ENCODE assay signal across 1 cellular context in genomic region chr3:36924748-36925521, GRCh38.
TF ChIP-seq lines count a peak whose summit lies in the region.

No MANE protein-coding gene starts in this region.

TF ChIP-seq in H1, 55 proteins besides CTCF, POLR2A, EP300 and RAD21:
- TF ChIP-seq POLR2AphosphoS5 (IDR thresholded peaks at IDR 0.05; ENCODE audit: low read depth, low read length) (no peak), TBP (IDR thresholded peaks at IDR 0.05; ENCODE audit: low read depth, low read length) (no peak), EGR1 (IDR thresholded peaks at IDR 0.05; ENCODE audit: borderline replicate concordance, low read depth, low read length) (no peak), JUN (IDR thresholded peaks at IDR 0.05; ENCODE audit: low read depth, low read length) (no peak), CHD2 (IDR thresholded peaks at IDR 0.05; ENCODE audit: low read length) (no peak), SRF (IDR thresholded peaks at IDR 0.05; ENCODE audit: low read depth, low read length) (no peak), POU5F1 (IDR thresholded peaks at IDR 0.05; ENCODE audit: low read depth, low read length) (no peak), RXRA (IDR thresholded peaks at IDR 0.05; ENCODE audit: insufficient read depth, low read depth, low read length) (no peak), SP4 (IDR thresholded peaks at IDR 0.05; ENCODE audit: low read length) (no peak)
